8 cellular contexts compared by ENCODE assay signal in genomic region chr12:92140919-92141536, GRCh38. TPM values are rescaled to one million over a fixed set of nuclear protein-coding genes. Genes with fewer than 3 reads are reported as not detected.
DNase-seq lines count a peak whose midpoint lies in the region; ATAC-seq, FAIRE-seq and TF ChIP-seq lines count a peak whose summit lies in the region.

No MANE protein-coding gene starts in this region.

- H3K27me3 ChIP-seq in esophagus (ENCODE audit: control insufficient read depth in 1 of 2, insufficient read depth in 2 of 2, low read length in 2 of 2) (no peaks in the 10 kb centered on the region), trophoblast cell (ENCODE audit: insufficient read depth, low read length) (no peaks in the 10 kb centered on the region)

- no peak overlapping the region for H2BK120ac ChIP-seq in trophoblast cell (ENCODE audit: insufficient read depth, low read length, poor library complexity)

- 3 to 6% methylated on average over 4 of the region's 4 CpGs for WGBS in esophagus, 2 donors
- WGBS in trophoblast cell (ENCODE audit: extremely low coverage, insufficient coverage, insufficient read length) = no CpG with 5 or more reads among the region's 4 CpGs

- no peak overlapping the region for H2AFZ ChIP-seq in OCI-LY7 (ENCODE audit: low read length)
- H2AFZ ChIP-seq in trophoblast cell (ENCODE audit: insufficient read depth, low read length, poor library complexity) = no peak overlapping the region

- CTCF ChIA-PET in OCI-LY7 (lab: Charles Lee; ENCODE audit: unreplicated experiment) = no interaction called here

- peaks cover 38% of the 10 kb centered on the region for H3K4me1 ChIP-seq in OCI-LY7 (ENCODE audit: insufficient read depth, low read length, poor library complexity, severe bottlenecking)
- peaks cover 0 to 4% of the 10 kb centered on the region in 2 donors for H3K4me1 ChIP-seq in esophagus (ENCODE audit: control insufficient read depth in 2 of 2, insufficient read depth in 2 of 2, low read length in 1 of 2)
- H3K4me1 ChIP-seq in trophoblast cell (ENCODE audit: control insufficient read depth in 1 of 2, insufficient read depth in 2 of 2, low read length in 2 of 2) = no peaks in the 10 kb centered on the region

- H3K14ac ChIP-seq in trophoblast cell (ENCODE audit: low read length) = no peak overlapping the region

- H4K91ac ChIP-seq in trophoblast cell (ENCODE audit: low read depth, low read length) = no peak overlapping the region

- H3K9ac ChIP-seq in trophoblast cell (ENCODE audit: low read length) = no peak overlapping the region

- peaks cover 8% of the 10 kb centered on the region for H3K79me1 ChIP-seq in trophoblast cell (ENCODE audit: low read length)

- H3K27ac ChIP-seq in OCI-LY7 (ENCODE audit: low read depth, low read length, poor library complexity, severe bottlenecking) (peak overlapping the region; percentile 34), esophagus (ENCODE audit: low read depth in 2 of 2, low read length in 1 of 2) (peak overlapping the region in 1 of 2 donors; percentile 61), trophoblast cell (ENCODE audit: low read depth, low read length) (no peak overlapping the region)

- peak overlapping the region; percentile 98 for H3K4me2 ChIP-seq in OCI-LY7 (ENCODE audit: low read length)
- H3K4me2 ChIP-seq in trophoblast cell (ENCODE audit: low read length) = peak overlapping the region; percentile 51

- H2BK12ac ChIP-seq in trophoblast cell (ENCODE audit: low read length) = no peak overlapping the region

- H3K4me3 ChIP-seq in GM12864 (ENCODE audit: low read depth, low read length) (peak overlapping the region; percentile 99), OCI-LY7 (ENCODE audit: low read depth, low read length, poor library complexity, severe bottlenecking) (peak overlapping the region; percentile 86), esophagus (ENCODE audit: low read depth in 1 of 2, low read length in 2 of 2) (peak overlapping the region; percentile 14 to 99), trophoblast cell (ENCODE audit: low read depth, low read length) (no peak overlapping the region)

- FAIRE-seq in RCC 7860 (lab: Jason Lieb, UNC) = no peak

- intact Hi-C loops in OCI-LY7 (cut with micrococcal nuclease; ENCODE audit: unreplicated experiment) = loop anchor here (5.0 kb wide), 2 partner anchors 149 to 329 kb away; no protein-coding TSS in a partner anchor

- H3K18ac ChIP-seq in trophoblast cell (ENCODE audit: low read length) = no peak overlapping the region

- H2BK5ac ChIP-seq in trophoblast cell (ENCODE audit: low read depth, low read length, poor library complexity) = no peak overlapping the region

- peaks cover 87% of the 10 kb centered on the region for H4K20me1 ChIP-seq in OCI-LY7 (ENCODE audit: insufficient read depth, low read length)

- ATAC-seq in HG02973 (IDR thresholded peaks at IDR 0.05; ENCODE audit: unreplicated experiment) = no peak

- DNase-seq in GM12864 (ENCODE audit: low read depth) = no peak
- no peak for DNase-seq in OCI-LY7 (ENCODE audit: low spot score)
- no peak for DNase-seq in trophoblast cell
- no peak for DNase-seq in NCI-H524 treated with DMSO at 0.1 percent for 48 hours (lab: John Stamatoyannopoulos, UW)
- DNase-seq in RCC 7860 (ENCODE audit: low spot score) = no peak
- DNase-seq in activated CD4-positive, alpha-beta T cell treated with anti-CD3 and anti-CD28 coated beads, Interleukin-2, amount 50 U/mL, for 4 hours = no peak

- H4K8ac ChIP-seq in trophoblast cell (ENCODE audit: low read depth, low read length) = no peak overlapping the region

- no TSS peak for BruUV-seq in OCI-LY7 (replicated peaks; lab: Mats Ljungman, UMichigan)

- H2AK5ac ChIP-seq in trophoblast cell (ENCODE audit: low read length) = no peak overlapping the region

- no peaks in the 10 kb centered on the region for H3K9me2 ChIP-seq in OCI-LY7 (ENCODE audit: insufficient read depth, low read length)

- POLR2A ChIA-PET in OCI-LY7 (lab: Charles Lee) = interaction anchor here (0.7 to 1.4 kb wide), 11 partner anchors 8 to 430 kb away, joined by 3 to 6 read pairs (median 3); no protein-coding TSS in a partner anchor

- H3K79me2 ChIP-seq in OCI-LY7 (ENCODE audit: insufficient read depth, low read depth, low read length) (peaks cover 96% of the 10 kb centered on the region), trophoblast cell (ENCODE audit: control insufficient read depth, insufficient read depth, low read length, poor library complexity) (peaks cover 8% of the 10 kb centered on the region)

- peak overlapping the region; percentile 80 for H3K4ac ChIP-seq in trophoblast cell (ENCODE audit: low read depth, low read length)

- no peak overlapping the region for H4K12ac ChIP-seq in trophoblast cell (ENCODE audit: low read depth, low read length)

- H3K23ac ChIP-seq in trophoblast cell (ENCODE audit: low read length) = no peak overlapping the region

- no peaks in the 10 kb centered on the region for H3K9me3 ChIP-seq in OCI-LY7 (ENCODE audit: low read length)
- no peaks in the 10 kb centered on the region for H3K9me3 ChIP-seq in esophagus (ENCODE audit: control insufficient read depth in 2 of 2, insufficient read depth in 1 of 2, low read depth in 1 of 2, low read length in 1 of 2)
- H3K9me3 ChIP-seq in trophoblast cell (ENCODE audit: insufficient read depth, low read depth, low read length) = no peaks in the 10 kb centered on the region

- TF ChIP-seq CTCF in GM12864 (IDR thresholded peaks at IDR 0.05; ENCODE audit: low read depth, low read length, missing control alignments) = no peak
- TF ChIP-seq CTCF in OCI-LY7 (conservative IDR thresholded peaks at IDR 0.05; ENCODE audit: low read length) = no peak

- H3K36me3 ChIP-seq in OCI-LY7 (ENCODE audit: insufficient read depth, low read length) (peaks cover 90% of the 10 kb centered on the region), esophagus (ENCODE audit: control insufficient read depth in 2 of 2, insufficient read depth in 2 of 2, low read length in 1 of 2) (no peaks in the 10 kb centered on the region), trophoblast cell (ENCODE audit: control insufficient read depth in 1 of 2, insufficient read depth in 2 of 2, low read length in 2 of 2) (peaks cover 0 to 2% of the 10 kb centered on the region in 2 experiments)

RNA-seq across cellular contexts. Expression of gene BTG1, which starts 4.6 kb away (rescaled TPM):
- 18.0 and 32.8 TPM in 2 replicates for total RNA-seq in OCI-LY7 (2014; rRNA removed; shearing (Covaris generic))
- 93.4 and 102 TPM in 2 replicates for total RNA-seq in OCI-LY7 (2022)
- 10 to 100 TPM; 23.6 to 28.0 TPM for polyA plus RNA-seq in esophagus
- polyA plus RNA-seq in trophoblast cell (2013) = 145 and 154 TPM in 2 replicates
